ENCODE assay signal across 8 cellular contexts in genomic region chr11:76152086-76152658, GRCh38. TPM values are rescaled to one million over a fixed set of nuclear protein-coding genes. Genes with fewer than 3 reads are reported as not detected.
DNase-seq lines count a peak whose midpoint lies in the region; ATAC-seq lines count a peak whose summit lies in the region.

No MANE protein-coding gene starts in this region.

- no peaks in the 10 kb centered on the region for H3K36me3 Mint-ChIP-seq in activated CD4-positive, alpha-beta memory T cell treated with anti-CD3 and anti-CD28 coated beads, Interleukin-2, amount 10 ng/mL, durations not matched to agents 7 days and 5 days (ENCODE audit: low read depth)
- no peaks in the 10 kb centered on the region for H3K36me3 Mint-ChIP-seq in effector memory CD8-positive, alpha-beta T cell (ENCODE audit: insufficient read depth)

- WGBS in mesenchymal stem cell = 14% methylated on average over 21 of the region's 29 CpGs

- H3K4me1 ChIP-seq in mesenchymal stem cell (ENCODE audit: control insufficient read depth, insufficient read depth, low read depth, low read length) = peaks cover 6% of the 10 kb centered on the region

- no peak overlapping the region for H2BK12ac ChIP-seq in mesenchymal stem cell (ENCODE audit: low read length in 2 of 2)

- H3K4ac ChIP-seq in mesenchymal stem cell (ENCODE audit: low read depth in 1 of 2, low read length in 2 of 2) = no peak overlapping the region

- H4K8ac ChIP-seq in mesenchymal stem cell (ENCODE audit: low read length) = peak overlapping the region; percentile 79

- peaks cover 26% of the 10 kb centered on the region for H3K4me1 Mint-ChIP-seq in activated CD4-positive, alpha-beta memory T cell treated with anti-CD3 and anti-CD28 coated beads, Interleukin-2, amount 10 ng/mL, durations not matched to agents 7 days and 5 days
- H3K4me1 Mint-ChIP-seq in effector memory CD8-positive, alpha-beta T cell (ENCODE audit: low read depth in 2 of 2) = peaks cover 28 to 32% of the 10 kb centered on the region in 2 donors

- H3K4me3 ChIP-seq in mesenchymal stem cell (ENCODE audit: insufficient read depth in 1 of 2, low read depth in 1 of 2, low read length in 2 of 2) = peak overlapping the region in 1 of 2 experiments; percentile 76

- peak; percentile 77 for ATAC-seq in effector memory CD8-positive, alpha-beta T cell (replicated peaks)

- peak overlapping the region; percentile 59 for H3K4me3 Mint-ChIP-seq in activated CD4-positive, alpha-beta memory T cell treated with anti-CD3 and anti-CD28 coated beads, Interleukin-2, amount 10 ng/mL, durations not matched to agents 7 days and 5 days
- peak overlapping the region; percentile 77 to 84 for H3K4me3 Mint-ChIP-seq in effector memory CD8-positive, alpha-beta T cell

- H3K27ac ChIP-seq in mesenchymal stem cell (ENCODE audit: low read length, poor library complexity, severe bottlenecking) = no peak overlapping the region

- H3K27me3 ChIP-seq in mesenchymal stem cell (ENCODE audit: control insufficient read depth in 1 of 2, insufficient read depth in 1 of 2, low read length in 2 of 2) = peaks cover 5% of the 10 kb centered on the region in 2 experiments

- H3K9ac ChIP-seq in mesenchymal stem cell (ENCODE audit: low read length) = peak overlapping the region; percentile 83

- peak overlapping the region in 1 of 2 experiments; percentile 63 for H3K18ac ChIP-seq in mesenchymal stem cell (ENCODE audit: low read depth in 1 of 2, low read length in 2 of 2)

- no peak overlapping the region for H3K23ac ChIP-seq in mesenchymal stem cell (ENCODE audit: low read length in 2 of 2)

- no peaks in the 10 kb centered on the region for H3K9me3 ChIP-seq in mesenchymal stem cell (ENCODE audit: control insufficient read depth, low read length)

- POLR2A ChIA-PET in activated CD4-positive, alpha-beta memory T cell treated with anti-CD3 and anti-CD28 coated beads, Interleukin-2, amount 10 ng/mL, durations not matched to agents 7 days and 5 days (lab: Charles Lee) = interaction anchor here (0.9 to 1.5 kb wide), 4 partner anchors 16 to 261 kb away, joined by 3 to 4 read pairs (median 3); no protein-coding TSS in a partner anchor

- H3K27ac Mint-ChIP-seq in activated CD4-positive, alpha-beta memory T cell treated with anti-CD3 and anti-CD28 coated beads, Interleukin-2, amount 10 ng/mL, durations not matched to agents 7 days and 5 days = no peak overlapping the region
- peak overlapping the region; percentile 86 for H3K27ac Mint-ChIP-seq in effector memory CD8-positive, alpha-beta T cell

- H2AK5ac ChIP-seq in mesenchymal stem cell (ENCODE audit: low read length, severe bottlenecking) = no peak overlapping the region

- H3K27me3 Mint-ChIP-seq in activated CD4-positive, alpha-beta memory T cell treated with anti-CD3 and anti-CD28 coated beads, Interleukin-2, amount 10 ng/mL, durations not matched to agents 7 days and 5 days = peaks cover 37% of the 10 kb centered on the region
- H3K27me3 Mint-ChIP-seq in effector memory CD8-positive, alpha-beta T cell = no peaks in the 10 kb centered on the region

- DNase-seq in ELR (ENCODE audit: low read depth) (peak; percentile 68), HCEC 1CT (peak; percentile 74), MV-4-11 (lab: John Stamatoyannopoulos, UW) (peak; percentile 79), mesenchymal stem cell (peak; percentile 76), NCI-H2171 treated with DMSO at 0.1 percent for 48 hours (lab: John Stamatoyannopoulos, UW) (no peak)
- peak; percentile 85 for DNase-seq in activated CD4-positive, alpha-beta memory T cell treated with anti-CD3 and anti-CD28 coated beads, Interleukin-2, amount 10 ng/mL, durations not matched to agents 7 days and 5 days
- peak; percentile 74 to 75 (median 75) for DNase-seq in effector memory CD8-positive, alpha-beta T cell
- DNase-seq in stimulated activated CD8-positive, alpha-beta memory T cell treated with anti-CD3 and anti-CD28 coated beads, Interleukin-12 subunit alpha, Interleukin-12 subunit beta, amount 100 ng/mL, for 4 hours (ENCODE audit: low read depth) = peak; percentile 66

- peak overlapping the region; percentile 13 for H2BK15ac ChIP-seq in mesenchymal stem cell (ENCODE audit: low read depth, poor library complexity, severe bottlenecking)

- H2BK5ac ChIP-seq in mesenchymal stem cell (ENCODE audit: low read depth, low read length, poor library complexity, severe bottlenecking) = no peak overlapping the region

- CTCF ChIA-PET in activated CD4-positive, alpha-beta memory T cell treated with anti-CD3 and anti-CD28 coated beads, Interleukin-2, amount 10 ng/mL, durations not matched to agents 7 days and 5 days (lab: Charles Lee) = interaction anchor here (0.5 to 2.5 kb wide), 49 partner anchors 8 to 614 kb away, joined by 3 to 106 read pairs (median 4); no protein-coding TSS in a partner anchor

- H2BK120ac ChIP-seq in mesenchymal stem cell (ENCODE audit: low read depth, low read length) = no peak overlapping the region

- H3K9me3 Mint-ChIP-seq in activated CD4-positive, alpha-beta memory T cell treated with anti-CD3 and anti-CD28 coated beads, Interleukin-2, amount 10 ng/mL, durations not matched to agents 7 days and 5 days = no peaks in the 10 kb centered on the region
- H3K9me3 Mint-ChIP-seq in effector memory CD8-positive, alpha-beta T cell = no peaks in the 10 kb centered on the region

- H3K79me1 ChIP-seq in mesenchymal stem cell (replicated peaks; ENCODE audit: low read length, poor library complexity, severe bottlenecking) = no peaks in the 10 kb centered on the region

- H4K91ac ChIP-seq in mesenchymal stem cell (ENCODE audit: low read length) = no peak overlapping the region

- no peak overlapping the region for H2AFZ ChIP-seq in mesenchymal stem cell (ENCODE audit: low read depth, low read length)

- H3K4me2 ChIP-seq in mesenchymal stem cell (ENCODE audit: low read length, poor library complexity, severe bottlenecking) = peak overlapping the region; percentile 59

- H3K14ac ChIP-seq in mesenchymal stem cell (ENCODE audit: low read length in 2 of 2) = no peak overlapping the region

- H3K36me3 ChIP-seq in mesenchymal stem cell (ENCODE audit: control insufficient read depth in 1 of 2, insufficient read depth in 2 of 2, low read depth in 1 of 2, low read length in 2 of 2) = no peaks in the 10 kb centered on the region

RNA-seq across cellular contexts. Expression of gene WNT11, which starts 54.1 kb away (rescaled TPM):
- total RNA-seq in activated CD4-positive, alpha-beta memory T cell treated with anti-CD3 and anti-CD28 coated beads, Interleukin-2, amount 10 ng/mL, durations not matched to agents 7 days and 5 days = under 1 TPM in 1 of 2 experiments, not detected in 1; 0.20 TPM
- not detected for polyA plus RNA-seq in mesenchymal stem cell (2013, experiment 1 of 2)
- not detected for polyA plus RNA-seq in mesenchymal stem cell (2013, experiment 2 of 2)
